15 cellular contexts compared by ENCODE assay signal in genomic region chr5:59348189-59348588, GRCh38.
DNase-seq lines count a peak whose midpoint lies in the region; ATAC-seq, FAIRE-seq and TF ChIP-seq lines count a peak whose summit lies in the region.
"Had no signal": no experiment of that assay in that cellular context is flagged by ENCODE, and none has a peak within 500 bp of the region (broad histone marks: within the 10 kb centered on the region; RNA-seq: fewer than 3 reads in every experiment).

No MANE protein-coding gene starts in this region.

- H4K5ac ChIP-seq in H9 (ENCODE audit: insufficient read length, low read depth, low read length): no peak overlapping the region

- FAIRE-seq in A549 (lab: Jason Lieb, UNC): no peak

- H3F3A ChIP-seq in PC-9 (ENCODE audit: insufficient read depth, low read depth): no peaks in the 10 kb centered on the region

- H2BK20ac ChIP-seq in H9 (ENCODE audit: low read depth, low read length, poor library complexity, severe bottlenecking): no peak overlapping the region

- TF ChIP-seq EP300 in A549 (IDR thresholded peaks at IDR 0.05) (no peak), gastroesophageal sphincter (IDR thresholded peaks at IDR 0.05) (no peak)

- no peak overlapping the region for H3K27ac Mint-ChIP-seq in H9
- H3K27ac Mint-ChIP-seq: activated CD8-positive, alpha-beta T cell treated with anti-CD3 and anti-CD28 coated beads for 36 hours had no signal

- H3K36me3 ChIP-seq in PC-9 (ENCODE audit: low read depth) (no peaks in the 10 kb centered on the region), hepatocyte (replicated peaks; ENCODE audit: insufficient read depth, low read depth) (no peaks in the 10 kb centered on the region), gastroesophageal sphincter (no peaks in the 10 kb centered on the region)

- no peaks in the 10 kb centered on the region for H3K27me3 ChIP-seq in H9 (ENCODE audit: insufficient read depth, low read length)
- no peaks in the 10 kb centered on the region for H3K27me3 ChIP-seq in PC-9 (ENCODE audit: insufficient read depth, low read depth)
- no peaks in the 10 kb centered on the region for H3K27me3 ChIP-seq in hepatocyte
- no peaks in the 10 kb centered on the region for H3K27me3 ChIP-seq in gastroesophageal sphincter

- BruUV-seq in PC-9 (replicated peaks; lab: Mats Ljungman, UMichigan): no TSS peak

- H2AK5ac ChIP-seq in H9 (ENCODE audit: insufficient read length, low read length): no peak overlapping the region

- H3K9me2 ChIP-seq in PC-9 (ENCODE audit: insufficient read depth): no peaks in the 10 kb centered on the region
- H3K9me2 ChIP-seq in hepatocyte (replicated peaks; ENCODE audit: insufficient read depth): no peaks in the 10 kb centered on the region

- peak in 1 of 2 experiments; percentile 26; a peak in 2 of 5 replicates for TF ChIP-seq RAD21 in A549 (conservative IDR thresholded peaks at IDR 0.05 in 1 of 2, IDR thresholded peaks at IDR 0.05 in 1 of 2)

- H3K4me3 ChIP-seq in A549 (no peak overlapping the region), PC-9 (no peak overlapping the region), hepatocyte (no peak overlapping the region), gastroesophageal sphincter (no peak overlapping the region)

- no peaks in the 10 kb centered on the region for H3K36me3 Mint-ChIP-seq in H9 (ENCODE audit: insufficient read depth in 1 of 3, low read depth in 3 of 3)
- H3K36me3 Mint-ChIP-seq: naive B cell had no signal

- no peak overlapping the region for H2BK15ac ChIP-seq in H9 (ENCODE audit: low read depth, low read length)

- H4K20me1 ChIP-seq in H9 (ENCODE audit: control insufficient read depth, insufficient read depth, insufficient read length) (no peaks in the 10 kb centered on the region), PC-9 (ENCODE audit: insufficient read depth) (no peaks in the 10 kb centered on the region), hepatocyte (ENCODE audit: insufficient read depth, poor library complexity, severe bottlenecking) (no peaks in the 10 kb centered on the region)

- ATAC-seq in A549 (peak in 1 of 2 experiments; percentile 14; a peak in 1 of 6 replicates), gastroesophageal sphincter (no peak)
- ATAC-seq: activated CD8-positive, alpha-beta T cell treated with anti-CD3 and anti-CD28 coated beads for 36 hours had no signal

- H3K4ac ChIP-seq in H9 (ENCODE audit: low read depth, low read length): no peak overlapping the region

- no peaks in the 10 kb centered on the region for H3K79me2 ChIP-seq in H9 (ENCODE audit: insufficient read depth, low read length)
- no peaks in the 10 kb centered on the region for H3K79me2 ChIP-seq in PC-9 (ENCODE audit: low read depth)
- H3K79me2 ChIP-seq in hepatocyte: no peaks in the 10 kb centered on the region

- peaks cover 3% of the 10 kb centered on the region in 2 experiments; a peak in 1 of 4 replicates for H3K4me1 Mint-ChIP-seq in H9
- H3K4me1 Mint-ChIP-seq: naive B cell had no signal

- H3K23me2 ChIP-seq in H9 (ENCODE audit: insufficient read length, low read depth, low read length, poor library complexity, severe bottlenecking): no peaks in the 10 kb centered on the region

- H3K23ac ChIP-seq in H9 (ENCODE audit: insufficient read length, low read depth, low read length): no peak overlapping the region

- no peak overlapping the region for H3K14ac ChIP-seq in H9 (ENCODE audit: insufficient read depth, low read length)

- no peak overlapping the region for H3T11ph ChIP-seq in H9 (ENCODE audit: low read length)

- H4K91ac ChIP-seq in H9 (ENCODE audit: insufficient read length, low read depth, low read length): no peak overlapping the region

- H3K4me2 ChIP-seq in A549: peak overlapping the region; percentile 16; the same call in 2 of the 3 replicates
- no peak overlapping the region for H3K4me2 ChIP-seq in H9 (ENCODE audit: insufficient read depth, insufficient read length, low read length)
- no peak overlapping the region for H3K4me2 ChIP-seq in PC-9
- H3K4me2 ChIP-seq in hepatocyte: no peak overlapping the region

- CTCF ChIA-PET in A549 (lab: Yijun Ruan, JAX) (interaction anchor here (0.6 to 1.6 kb wide), 5 partner anchors 10 to 126 kb away, joined by 3 to 9 read pairs (median 3); no protein-coding TSS in a partner anchor), PC-9 (lab: Charles Lee) (no interaction called here)

- intact Hi-C loops in PC-9 (cut with micrococcal nuclease; ENCODE audit: unreplicated experiment): no loop called here

- no peaks in the 10 kb centered on the region for H3K9me3 ChIP-seq in A549
- H3K9me3 ChIP-seq in H9 (ENCODE audit: control insufficient read depth, low read depth, low read length): no peaks in the 10 kb centered on the region
- no peaks in the 10 kb centered on the region for H3K9me3 ChIP-seq in PC-9 (ENCODE audit: insufficient read depth, low read depth)
- H3K9me3 ChIP-seq in hepatocyte (ENCODE audit: low read depth): no peaks in the 10 kb centered on the region
- H3K9me3 ChIP-seq in gastroesophageal sphincter: no peaks in the 10 kb centered on the region

- H2BK12ac ChIP-seq in H9 (ENCODE audit: insufficient read length, low read depth, low read length): no peak overlapping the region

- H3K27me3 Mint-ChIP-seq in H9 (ENCODE audit: low read depth): no peaks in the 10 kb centered on the region
- H3K27me3 Mint-ChIP-seq: naive B cell had no signal

- TF ChIP-seq CTCF in A549 (IDR thresholded peaks at IDR 0.05) (no peak; the same call in 2 of the 3 replicates), H9 (conservative IDR thresholded peaks at IDR 0.05) (peak; percentile 39; the same call in 2 of the 3 replicates), PC-9 (conservative IDR thresholded peaks at IDR 0.05) (peak; percentile 32; the same call in 1 of the 2 replicates), hepatocyte (IDR thresholded peaks at IDR 0.05; ENCODE audit: poor library complexity) (peak; percentile 20), gastroesophageal sphincter (IDR thresholded peaks at IDR 0.05) (no peak)

- no peak overlapping the region for H3K18ac ChIP-seq in H9 (ENCODE audit: insufficient read length, low read depth, low read length)

- POLR2A ChIA-PET in A549 (lab: Yijun Ruan, JAX) (interaction anchor here (0.6 to 1.3 kb wide), 2 partner anchors 10 to 74 kb away, joined by 4 to 11 read pairs; no protein-coding TSS in a partner anchor), PC-9 (lab: Charles Lee; ENCODE audit: unreplicated experiment) (no interaction called here)

- H3K4me3 Mint-ChIP-seq in H9: no peak overlapping the region
- H3K4me3 Mint-ChIP-seq: activated CD8-positive, alpha-beta T cell treated with anti-CD3 and anti-CD28 coated beads for 36 hours; naive B cell had no signal

- DNase-seq in A549 (ENCODE audit: low read depth in 1 of 2, low spot score in 1 of 2) (peak in 1 of 2 experiments; percentile 45), H9 (no peak), PC-9 (no peak), hepatocyte (ENCODE audit: low spot score) (no peak), NCI-H345 treated with DMSO at 0.1 percent for 48 hours (lab: John Stamatoyannopoulos, UW; ENCODE audit: unreplicated experiment) (no peak)
- DNase-seq in effector CD8-positive, alpha-beta T cell (lab: John Stamatoyannopoulos, UW): no peak
- DNase-seq in activated CD8-positive, alpha-beta memory T cell treated with anti-CD3 and anti-CD28 coated beads for 24 hours: no peak
- DNase-seq: activated CD8-positive, alpha-beta T cell treated with anti-CD3 and anti-CD28 coated beads for 36 hours; glutamatergic neuron; kidney glomerular epithelial cell; naive B cell; NCI-H526; retina; stimulated activated CD4-positive, alpha-beta T cell treated with anti-CD3 and anti-CD28 coated beads, Interleukin-2, amount 100 ng/mL, for 24 hours had no signal

- TF ChIP-seq POLR2A in A549 (IDR thresholded peaks at IDR 0.05; ENCODE audit: low read length): no peak
- TF ChIP-seq POLR2A in gastroesophageal sphincter (IDR thresholded peaks at IDR 0.05): no peak

- H2BK5ac ChIP-seq in H9 (ENCODE audit: insufficient read length, low read length): no peak overlapping the region

- H3K56ac ChIP-seq in H9 (ENCODE audit: insufficient read length, low read depth, low read length): no peak overlapping the region

- H3K27ac ChIP-seq in A549 (peak overlapping the region in 1 of 2 experiments; percentile 17; a peak in 1 of 6 replicates), H9 (ENCODE audit: insufficient read length, low read depth, low read length) (no peak overlapping the region), PC-9 (no peak overlapping the region), hepatocyte (no peak overlapping the region), gastroesophageal sphincter (no peak overlapping the region)

- H2BK120ac ChIP-seq in H9 (ENCODE audit: low read depth, low read length, poor library complexity, severe bottlenecking): no peak overlapping the region

- H3K9me3 Mint-ChIP-seq in H9: no peaks in the 10 kb centered on the region
- H3K9me3 Mint-ChIP-seq: activated CD8-positive, alpha-beta T cell treated with anti-CD3 and anti-CD28 coated beads for 36 hours; naive B cell had no signal

- H2AFZ ChIP-seq in H9 (ENCODE audit: low read length) (no peak overlapping the region), PC-9 (no peak overlapping the region), hepatocyte (no peak overlapping the region)

- peaks cover 100% of the 10 kb centered on the region for H3K4me1 ChIP-seq in A549
- no peaks in the 10 kb centered on the region for H3K4me1 ChIP-seq in H9 (ENCODE audit: insufficient read depth, low read length)
- no peaks in the 10 kb centered on the region for H3K4me1 ChIP-seq in PC-9 (replicated peaks; ENCODE audit: insufficient read depth)
- H3K4me1 ChIP-seq in hepatocyte (ENCODE audit: insufficient read depth): no peaks in the 10 kb centered on the region
- peaks cover 0 to 48% (median 5%) of the 10 kb centered on the region in 3 donors for H3K4me1 ChIP-seq in gastroesophageal sphincter

- H3K9ac ChIP-seq in H9 (ENCODE audit: extremely low read depth, insufficient read length, low read length): no peak overlapping the region

- no peaks in the 10 kb centered on the region for H3K79me1 ChIP-seq in H9 (ENCODE audit: insufficient read depth, low read depth, low read length, poor library complexity, severe bottlenecking)

- H4K8ac ChIP-seq in H9 (replicated peaks; ENCODE audit: insufficient read length, low read depth, low read length): no peak overlapping the region

TF ChIP-seq in A549, 52 proteins besides CTCF, POLR2A, EP300 and RAD21 (continues in another document):
- TF ChIP-seq ATOH8 (CRISPR knock-in tag; IDR thresholded peaks at IDR 0.05; ENCODE audit: low read depth): no peak
- no peak for TF ChIP-seq GATA3 (IDR thresholded peaks at IDR 0.05; ENCODE audit: borderline replicate concordance)
- TF ChIP-seq NPAS2 (CRISPR knock-in tag; IDR thresholded peaks at IDR 0.05; ENCODE audit: borderline replicate concordance): no peak
- TF ChIP-seq HOXA7 (CRISPR knock-in tag; IDR thresholded peaks at IDR 0.05): 0 out of 2 replicates have a peak, but pooled peaks have one; percentile 32

Comparison
In these comparisons a context has a peak if more than half of its experiments do, and no peak if none do; other contexts are left out.
1. CTCF ChIP-seq: peak in H9 (single experiment), PC-9 (single experiment) and hepatocyte (single experiment); none in A549 (single experiment) and gastroesophageal sphincter (0 of 4).